ENCODE assay signal across 4 cellular contexts in genomic region chr17:18721775-18722547, GRCh38. TPM values are rescaled to one million over a fixed set of nuclear protein-coding genes. Genes with fewer than 3 reads are reported as not detected.
"Had no signal": no experiment of that assay in that cellular context is flagged by ENCODE, and none has a peak within 500 bp of the region (broad histone marks: within the 10 kb centered on the region; RNA-seq: fewer than 3 reads in every experiment).

No MANE protein-coding gene starts in this region.

RNA-seq across cellular contexts. Expression of gene FBXW10, which starts 21.9 kb away (rescaled TPM):
- total RNA-seq: activated CD8-positive, alpha-beta T cell treated with anti-CD3 and anti-CD28 coated beads for 36 hours; activated naive CD8-positive, alpha-beta T cell treated with anti-CD3 and anti-CD28 coated beads for 36 hours; right atrium auricular region had no signal
- polyA plus RNA-seq: fibroblast of lung had no signal
